Comparison of ENCODE assay signal across 2 cellular contexts in genomic region chr7:28002638-28003037, GRCh38.
TF ChIP-seq lines count a peak whose summit lies in the region.

No MANE protein-coding gene starts in this region.

TF ChIP-seq in IMR-90, 13 proteins besides CTCF, POLR2A, EP300 and RAD21 (continued from another document):
- TF ChIP-seq MAFK (IDR thresholded peaks at IDR 0.05; ENCODE audit: low read depth, low read length): no peak
- no peak for TF ChIP-seq RFX5 (IDR thresholded peaks at IDR 0.05; ENCODE audit: low read depth, low read length)
- TF ChIP-seq BHLHE40 (IDR thresholded peaks at IDR 0.05; ENCODE audit: low read depth, low read length): no peak
- no peak for TF ChIP-seq CEBPB (IDR thresholded peaks at IDR 0.05; ENCODE audit: low read depth, low read length)
- TF ChIP-seq MAZ (IDR thresholded peaks at IDR 0.05; ENCODE audit: borderline replicate concordance, low read depth, low read length): no peak
- TF ChIP-seq USF2 (IDR thresholded peaks at IDR 0.05; ENCODE audit: low read depth, low read length): no peak
- no peak for TF ChIP-seq RCOR1 (IDR thresholded peaks at IDR 0.05; ENCODE audit: insufficient replicate concordance, low read length)
- no peak for TF ChIP-seq FOS (IDR thresholded peaks at IDR 0.05; ENCODE audit: low read depth, low read length)
- TF ChIP-seq SMC3 (IDR thresholded peaks at IDR 0.05; ENCODE audit: low read depth, low read length): no peak
TF ChIP-seq in IMR-90: peak in this region for 0.

TF ChIP-seq in WTC11, 78 proteins besides CTCF, POLR2A, EP300 and RAD21 (continued from another document):
- TF ChIP-seq AFF4 (CRISPR knock-in tag; IDR thresholded peaks at IDR 0.05; ENCODE audit: borderline replicate concordance) (no peak), ARID4B (CRISPR knock-in tag; IDR thresholded peaks at IDR 0.05; ENCODE audit: borderline replicate concordance) (no peak), USF2 (CRISPR knock-in tag; IDR thresholded peaks at IDR 0.05) (peak; percentile 88), ZNF232 (CRISPR knock-in tag; IDR thresholded peaks at IDR 0.05) (no peak), CDX4 (CRISPR knock-in tag; IDR thresholded peaks at IDR 0.05; ENCODE audit: borderline replicate concordance) (no peak), ERG (CRISPR knock-in tag; IDR thresholded peaks at IDR 0.05) (no peak), USF1 (CRISPR knock-in tag; IDR thresholded peaks at IDR 0.05) (peak; percentile 85), ELF4 (CRISPR knock-in tag; IDR thresholded peaks at IDR 0.05; ENCODE audit: low read depth) (no peak)
